31 cellular contexts compared by ENCODE assay signal in genomic region chr3:166123088-166123487, GRCh38.
"Had no signal": no experiment of that assay in that cellular context is flagged by ENCODE, and none has a peak within 500 bp of the region (broad histone marks: within the 10 kb centered on the region; RNA-seq: fewer than 3 reads in every experiment).

No MANE protein-coding gene starts in this region.

- H3K27ac ChIP-seq: adrenal gland, ascending aorta, esophagus muscularis mucosa, ovary, sigmoid colon, thyroid gland, upper lobe of left lung had no signal

- H3K4me1 Mint-ChIP-seq: activated CD4-positive, alpha-beta T cell treated with anti-CD3 and anti-CD28 coated beads for 36 hours; activated naive CD8-positive, alpha-beta T cell treated with anti-CD3 and anti-CD28 coated beads for 36 hours; memory B cell; naive thymus-derived CD4-positive, alpha-beta T cell; stimulated activated memory B cell treated with anti-CD40 and anti-IgM and Interleukin-4, amounts not matched to agents 10 μg/mL and 1 μg/mL and 100 μg/mL, for 72 hours; stimulated activated naive CD8-positive, alpha-beta T cell treated with anti-CD3 and anti-CD28 coated beads, Interleukin-15, amount 100 ng/mL, for 72 hours had no signal

- H3K27me3 Mint-ChIP-seq: activated CD4-positive, alpha-beta T cell treated with anti-CD3 and anti-CD28 coated beads for 36 hours; activated naive CD8-positive, alpha-beta T cell treated with anti-CD3 and anti-CD28 coated beads for 36 hours; memory B cell; naive thymus-derived CD4-positive, alpha-beta T cell; progenitor cell of endocrine pancreas; stimulated activated memory B cell treated with anti-CD40 and anti-IgM and Interleukin-4, amounts not matched to agents 10 μg/mL and 1 μg/mL and 100 μg/mL, for 72 hours; stimulated activated naive CD8-positive, alpha-beta T cell treated with anti-CD3 and anti-CD28 coated beads, Interleukin-15, amount 100 ng/mL, for 72 hours had no signal

- H3K4me3 ChIP-seq: adrenal gland, ascending aorta, esophagus muscularis mucosa, ovary, sigmoid colon, thyroid gland, upper lobe of left lung had no signal

- DNase-seq: activated CD4-positive, alpha-beta T cell treated with anti-CD3 and anti-CD28 coated beads for 36 hours; activated CD4-positive, alpha-beta T cell treated with anti-CD3 and anti-CD28 coated beads, Interleukin-2, amount 50 U/mL, for 4 hours; activated CD4-positive, CD25-positive, alpha-beta regulatory T cell; activated effector memory CD4-positive, alpha-beta T cell treated with Interleukin-2 at 50 U/mL for 16 hours; activated naive CD4-positive, alpha-beta T cell treated with Interleukin-2 at 50 U/mL for 16 hours; activated naive CD8-positive, alpha-beta T cell treated with anti-CD3 and anti-CD28 coated beads for 36 hours; adrenal gland; caudate nucleus; cortex of kidney; glutamatergic neuron; kidney; left colon; midbrain; naive thymus-derived CD4-positive, alpha-beta T cell; ovary; sigmoid colon; small intestine; stimulated activated CD4-positive, alpha-beta T cell treated with anti-CD3 and anti-CD28 coated beads, Interleukin-1b, Interleukin-23, amount 100 ng/mL, for 48 hours; stimulated activated CD4-positive, alpha-beta T cell treated with anti-CD3 and anti-CD28 coated beads, Interleukin-4, amount 100 ng/mL, for 4 hours; stimulated activated CD8-positive, alpha-beta memory T cell treated with anti-CD3 and anti-CD28 coated beads, Interleukin-4, amount 100 ng/mL, for 48 hours; stimulated activated naive CD8-positive, alpha-beta T cell treated with anti-CD3 and anti-CD28 coated beads, Interleukin-15, amount 100 ng/mL, for 72 hours; substantia nigra; T-helper 1 cell; thyroid gland; upper lobe of left lung had no signal

- H3K27ac Mint-ChIP-seq: activated CD4-positive, alpha-beta T cell treated with anti-CD3 and anti-CD28 coated beads for 36 hours; activated naive CD8-positive, alpha-beta T cell treated with anti-CD3 and anti-CD28 coated beads for 36 hours; memory B cell; naive thymus-derived CD4-positive, alpha-beta T cell; progenitor cell of endocrine pancreas; stimulated activated memory B cell treated with anti-CD40 and anti-IgM and Interleukin-4, amounts not matched to agents 10 μg/mL and 1 μg/mL and 100 μg/mL, for 72 hours; stimulated activated naive CD8-positive, alpha-beta T cell treated with anti-CD3 and anti-CD28 coated beads, Interleukin-15, amount 100 ng/mL, for 72 hours had no signal

- ATAC-seq: activated CD4-positive, alpha-beta T cell treated with anti-CD3 and anti-CD28 coated beads for 36 hours; left colon; naive thymus-derived CD4-positive, alpha-beta T cell; stimulated activated memory B cell treated with anti-CD40 and anti-IgM and Interleukin-4, amounts not matched to agents 10 μg/mL and 1 μg/mL and 100 μg/mL, for 72 hours; stimulated activated naive CD8-positive, alpha-beta T cell treated with anti-CD3 and anti-CD28 coated beads, Interleukin-15, amount 100 ng/mL, for 72 hours had no signal

- H3K4me1 ChIP-seq: adrenal gland, ascending aorta, esophagus muscularis mucosa, sigmoid colon, thyroid gland, upper lobe of left lung had no signal

- H3K27me3 ChIP-seq: adrenal gland, ascending aorta, esophagus muscularis mucosa, ovary, sigmoid colon, thyroid gland, upper lobe of left lung had no signal

- H3K36me3 ChIP-seq: adrenal gland, ascending aorta, esophagus muscularis mucosa, ovary, sigmoid colon, thyroid gland, upper lobe of left lung had no signal

- H3K9me3 ChIP-seq: adrenal gland, ascending aorta, esophagus muscularis mucosa, ovary, sigmoid colon, thyroid gland, upper lobe of left lung had no signal

- H3K4me3 Mint-ChIP-seq: activated CD4-positive, alpha-beta T cell treated with anti-CD3 and anti-CD28 coated beads for 36 hours; activated naive CD8-positive, alpha-beta T cell treated with anti-CD3 and anti-CD28 coated beads for 36 hours; memory B cell; naive thymus-derived CD4-positive, alpha-beta T cell; stimulated activated memory B cell treated with anti-CD40 and anti-IgM and Interleukin-4, amounts not matched to agents 10 μg/mL and 1 μg/mL and 100 μg/mL, for 72 hours; stimulated activated naive CD8-positive, alpha-beta T cell treated with anti-CD3 and anti-CD28 coated beads, Interleukin-15, amount 100 ng/mL, for 72 hours had no signal

- H3K36me3 Mint-ChIP-seq: activated naive CD8-positive, alpha-beta T cell treated with anti-CD3 and anti-CD28 coated beads for 36 hours; memory B cell; naive thymus-derived CD4-positive, alpha-beta T cell; stimulated activated memory B cell treated with anti-CD40 and anti-IgM and Interleukin-4, amounts not matched to agents 10 μg/mL and 1 μg/mL and 100 μg/mL, for 72 hours had no signal

- H3K9me3 Mint-ChIP-seq: activated naive CD8-positive, alpha-beta T cell treated with anti-CD3 and anti-CD28 coated beads for 36 hours; memory B cell had no signal

- FAIRE-seq: endothelial cell of umbilical vein had no signal
